ENCODE assay signal across 9 cellular contexts in the genomic region with DNA sequence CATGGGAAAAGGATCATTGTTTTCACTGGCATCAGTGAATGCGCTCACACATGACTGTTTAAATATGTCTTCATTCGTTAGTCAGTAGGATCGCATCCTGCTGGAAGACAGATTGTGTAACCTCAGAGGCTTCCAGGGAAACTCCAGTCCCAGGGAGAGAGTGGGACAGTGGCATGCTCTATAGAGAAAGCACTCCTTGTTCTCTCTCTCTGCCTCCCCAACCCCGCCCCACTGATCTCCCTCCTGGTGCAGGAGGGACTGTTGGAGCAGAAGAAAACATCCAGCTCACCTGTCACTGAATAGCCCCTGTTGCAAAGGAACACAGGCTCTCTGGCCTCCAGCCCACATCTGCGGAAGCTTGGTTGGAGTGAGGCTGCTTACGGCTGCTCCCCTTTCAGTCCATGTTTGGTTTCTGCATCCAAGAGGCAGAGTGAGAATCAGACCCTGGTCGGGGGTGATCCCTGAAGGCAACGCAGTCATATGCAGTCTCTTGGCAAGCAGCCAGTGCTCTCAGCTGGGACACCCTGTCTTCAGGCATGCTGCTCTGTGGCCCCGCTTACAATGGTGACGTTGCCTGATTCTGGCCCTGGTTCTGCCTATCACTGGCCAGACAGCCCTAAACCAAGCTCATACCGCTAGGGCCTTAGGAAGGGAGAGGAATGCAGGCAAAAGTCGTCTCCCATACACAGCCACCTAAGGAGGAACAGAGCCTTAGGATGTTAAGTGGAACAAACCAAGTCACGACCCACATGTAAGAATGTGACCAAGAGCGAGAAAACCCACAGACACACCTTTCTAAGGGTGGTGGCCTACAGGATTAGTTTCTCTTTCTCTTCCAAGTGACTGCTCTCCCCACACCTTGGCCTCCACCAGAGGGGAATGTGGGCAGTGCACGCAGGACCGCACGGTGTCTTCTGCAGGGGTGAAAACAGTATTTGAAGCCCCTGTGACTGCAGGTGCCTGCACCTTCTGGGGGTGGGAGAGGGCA. TPM values are rescaled to one million over a fixed set of nuclear protein-coding genes. Genes with fewer than 3 reads are reported as not detected.
DNase-seq lines count a peak whose midpoint lies in the region; ATAC-seq and TF ChIP-seq lines count a peak whose summit lies in the region.
"Had no signal": no experiment of that assay in that cellular context is flagged by ENCODE, and none has a peak within 500 bp of the region (broad histone marks: within the 10 kb centered on the region; RNA-seq: fewer than 3 reads in every experiment).

No MANE protein-coding gene starts in this region.

- H3K56ac ChIP-seq in mesendoderm (ENCODE audit: low read length), result no peak overlapping the region

- peak; percentile 84 for DNase-seq in Right ventricle myocardium inferior (ENCODE audit: missing footprints)
- DNase-seq in cardiac septum (ENCODE audit: low spot score), result no peak
- DNase-seq in dermis blood vessel endothelial cell, result peak; percentile 78
- DNase-seq in lung microvascular endothelial cell (ENCODE audit: low read depth in 2 of 2), result peak; percentile 68 to 83
- peak; percentile 34 to 39 for DNase-seq in uterus
- DNase-seq in activated CD4-positive, alpha-beta T cell treated with anti-CD3 and anti-CD28 coated beads for 4 hours, result no peak
- DNase-seq in mesendoderm, result no peak
- DNase-seq: Caco-2 had no signal

- H4K8ac ChIP-seq in mesendoderm (ENCODE audit: low read depth, low read length), result no peak overlapping the region

- H2BK5ac ChIP-seq in mesendoderm (ENCODE audit: low read length), result no peak overlapping the region

- H3K36me3 ChIP-seq in uterus, result no peaks in the 10 kb centered on the region
- no peaks in the 10 kb centered on the region for H3K36me3 ChIP-seq in mesendoderm (ENCODE audit: control insufficient read depth, insufficient read depth, low read length)

- no peak overlapping the region for H3K18ac ChIP-seq in mesendoderm (ENCODE audit: low read length)

- H2BK120ac ChIP-seq in mesendoderm (ENCODE audit: low read depth, low read length), result no peak overlapping the region

- no peak overlapping the region for H2BK15ac ChIP-seq in mesendoderm (replicated peaks; ENCODE audit: low read depth)

- no peaks in the 10 kb centered on the region for H3K79me2 ChIP-seq in mesendoderm (ENCODE audit: control insufficient read depth, insufficient read depth, low read length)

- H3K4me2 ChIP-seq in mesendoderm (ENCODE audit: low read length), result no peak overlapping the region

- H2AK5ac ChIP-seq in mesendoderm (ENCODE audit: low read length), result no peak overlapping the region

- H3K27ac ChIP-seq in uterus (no peak overlapping the region), mesendoderm (ENCODE audit: low read depth, low read length) (no peak overlapping the region)

- H3K4me1 ChIP-seq in uterus, result no peaks in the 10 kb centered on the region
- H3K4me1 ChIP-seq in mesendoderm (ENCODE audit: control insufficient read depth, low read depth, low read length), result no peaks in the 10 kb centered on the region
- H3K4me1 ChIP-seq: Caco-2 had no signal

- no CpG with 5 or more reads among the region's 17 CpGs for WGBS in mesendoderm (ENCODE audit: extremely low coverage, insufficient coverage, low lambda C conversion rate)

- ATAC-seq in Right ventricle myocardium inferior, result peak; percentile 88
- no peak for ATAC-seq in GM21390 (IDR thresholded peaks at IDR 0.05; ENCODE audit: unreplicated experiment)

- no peak overlapping the region for H4K5ac ChIP-seq in mesendoderm (ENCODE audit: low read length)

- H3K27me3 ChIP-seq in uterus (no peaks in the 10 kb centered on the region), mesendoderm (ENCODE audit: insufficient read depth, low read length, poor library complexity) (no peaks in the 10 kb centered on the region)

- intact Hi-C loops in Right ventricle myocardium inferior (cut with DNase I) (loop anchor here (5.0 kb wide), 1 partner anchor 40 kb away; the partner anchor contains the start of gene BACE2), cardiac septum (cut with DNase I) (loop anchor here (5.0 kb wide), 1 partner anchor 40 kb away; the partner anchor contains the start of gene BACE2), uterus (cut with DNase I; ENCODE audit: low total_unique reads) (no loop called here)

- no peaks in the 10 kb centered on the region for H3K79me1 ChIP-seq in mesendoderm (ENCODE audit: low read length)

- no peak for TF ChIP-seq CTCF in uterus (IDR thresholded peaks at IDR 0.05)

- no peak overlapping the region for H3K23ac ChIP-seq in mesendoderm (ENCODE audit: low read length)

- H3K4ac ChIP-seq in mesendoderm (ENCODE audit: low read depth, low read length), result no peak overlapping the region

- TF ChIP-seq POLR2A in uterus (IDR thresholded peaks at IDR 0.05), result no peak

- H3K4me3 ChIP-seq in uterus (no peak overlapping the region), mesendoderm (ENCODE audit: low read length) (no peak overlapping the region)

- H3K9ac ChIP-seq in mesendoderm (ENCODE audit: low read length), result no peak overlapping the region

- no peaks in the 10 kb centered on the region for H3K9me3 ChIP-seq in uterus
- H3K9me3 ChIP-seq: Caco-2 had no signal

RNA-seq across cellular contexts. Expression of gene BACE2, which starts 39.7 kb away (rescaled TPM):
- 14.5 TPM for total RNA-seq in Right ventricle myocardium inferior
- 20.0 TPM for total RNA-seq in cardiac septum
- 571 and 696 TPM in 2 replicates for total RNA-seq in dermis blood vessel endothelial cell
- 178 and 323 TPM in 2 replicates for total RNA-seq in lung microvascular endothelial cell
- 10 to 100 TPM; 22.8 to 98.8 (median 76.5) TPM for total RNA-seq in uterus
- polyA plus RNA-seq in mesendoderm (2013, experiment 1 of 2), result 20.9 TPM
- 20.0 TPM for polyA plus RNA-seq in mesendoderm (2013, experiment 2 of 2)

Comparison
In these comparisons a context has a peak if more than half of its experiments do, and no peak if none do; other contexts are left out.
1. DNase-seq: peak in Right ventricle myocardium inferior (single experiment), dermis blood vessel endothelial cell (single experiment), lung microvascular endothelial cell (2 of 2) and uterus (2 of 2); none in cardiac septum (single experiment), activated CD4-positive, alpha-beta T cell treated with anti-CD3 and anti-CD28 coated beads for 4 hours (0 of 2) and mesendoderm (single experiment).